Comparison of ENCODE assay signal across 3 cellular contexts in the genomic region with DNA sequence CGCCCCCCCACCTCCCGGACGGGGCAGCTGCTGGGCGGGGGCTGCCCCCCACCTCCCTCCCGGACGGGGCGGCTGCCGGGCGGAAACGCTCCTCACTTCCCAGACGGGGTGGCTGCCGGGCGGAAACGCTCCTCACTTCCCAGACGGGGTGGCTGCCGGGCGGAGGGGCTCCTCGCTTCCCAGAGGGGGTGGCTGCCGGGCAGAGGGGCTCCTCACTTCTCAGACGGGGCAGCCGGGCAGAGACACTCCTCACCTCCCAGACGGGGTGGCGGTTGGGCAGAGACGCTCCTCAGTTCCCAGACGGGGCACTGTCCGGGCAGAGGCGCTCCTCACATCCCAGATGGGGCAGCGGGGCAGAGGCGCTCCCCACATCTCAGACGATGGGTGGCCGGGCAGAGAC. TPM values are rescaled to one million over a fixed set of nuclear protein-coding genes. Genes with fewer than 3 reads are reported as not detected.
"Had no signal": no experiment of that assay in that cellular context is flagged by ENCODE, and none has a peak within 500 bp of the region (broad histone marks: within the 10 kb centered on the region; RNA-seq: fewer than 3 reads in every experiment).

No MANE protein-coding gene starts in this region.

RNA-seq across cellular contexts. Expression of a gene that starts 24.9 kb away (rescaled TPM):
- total RNA-seq: HT-29 had no signal
- polyA plus RNA-seq: IgD-negative memory B cell, IMR-90 had no signal
